Comparison of ENCODE assay signal across 19 cellular contexts in genomic region chr13:111533900-111534645, GRCh38.
DNase-seq lines count a peak whose midpoint lies in the region; ATAC-seq, FAIRE-seq and TF ChIP-seq lines count a peak whose summit lies in the region.
"Had no signal": no experiment of that assay in that cellular context is flagged by ENCODE, and none has a peak within 500 bp of the region (broad histone marks: within the 10 kb centered on the region; RNA-seq: fewer than 3 reads in every experiment).

No MANE protein-coding gene starts in this region.

- peak overlapping the region; percentile 57; the same call in 1 of the 2 replicates for H3K4me3 ChIP-seq in HUES6 (ENCODE audit: low read depth, low read length)
- H3K4me3 ChIP-seq in pancreas = no peak overlapping the region
- H3K4me3 ChIP-seq: body of pancreas, Peyer's patch, skin epidermis, tibial nerve had no signal

- H3K4me1 ChIP-seq in HUES6 (ENCODE audit: control insufficient read depth, insufficient read depth, low read length) = peaks cover 66% of the 10 kb centered on the region
- H3K4me1 ChIP-seq in pancreas = peaks cover 0 to 11% (median 7%) of the 10 kb centered on the region in 3 donors
- H3K4me1 ChIP-seq: Peyer's patch had no signal

- H3K27ac ChIP-seq in HUES6 (ENCODE audit: low read depth, low read length) (no peak overlapping the region), pancreas (no peak overlapping the region)
- H3K27ac ChIP-seq: body of pancreas, Peyer's patch, skin epidermis, tibial nerve had no signal

- FAIRE-seq in pancreas (lab: Jason Lieb, UNC) = no peak
- FAIRE-seq: GM18507 had no signal

- no peaks in the 10 kb centered on the region for H3K36me3 ChIP-seq in HUES6 (ENCODE audit: control insufficient read depth, insufficient read depth, low read length)
- no peaks in the 10 kb centered on the region for H3K36me3 ChIP-seq in pancreas
- H3K36me3 ChIP-seq: Peyer's patch, tibial nerve had no signal

- H3K9ac ChIP-seq in HUES6 (ENCODE audit: low read length) = no peak overlapping the region

- H3K9me3 ChIP-seq in HUES6 (ENCODE audit: control insufficient read depth, insufficient read depth, low read depth, low read length) = no peaks in the 10 kb centered on the region
- H3K9me3 ChIP-seq in pancreas = no peaks in the 10 kb centered on the region
- H3K9me3 ChIP-seq: body of pancreas, Peyer's patch, tibial nerve had no signal

- DNase-seq in NCI-H146 treated with DMSO at 0.1 percent for 48 hours (lab: John Stamatoyannopoulos, UW; ENCODE audit: unreplicated experiment) (peak; percentile 80), NCI-H510A treated with DMSO at 0.1 percent for 48 hours (lab: John Stamatoyannopoulos, UW) (peak; percentile 92), pancreas (no peak), DMS114 treated with DMSO at 0.1 percent for 48 hours (lab: John Stamatoyannopoulos, UW; ENCODE audit: unreplicated experiment) (no peak), DMS 273 treated with DMSO at 0.1 percent for 48 hours (lab: John Stamatoyannopoulos, UW) (no peak)
- DNase-seq: activated CD4-positive, alpha-beta T cell treated with anti-CD3 and anti-CD28 coated beads for 4 hours; activated CD8-positive, alpha-beta memory T cell treated with anti-CD3 and anti-CD28 coated beads for 24 hours; activated T-cell treated with anti-CD3 and anti-CD28 coated beads, Interleukin-2, amount 50 U/mL, for 24 hours; body of pancreas; DMS53; GOT3; NCI-H226; T-helper 1 cell had no signal

- no peak for TF ChIP-seq CTCF in pancreas (IDR thresholded peaks at IDR 0.05)

- intact Hi-C loops in pancreas (cut with DNase I) = no loop called here

- H3K27me3 ChIP-seq in HUES6 (ENCODE audit: control insufficient read depth, insufficient read depth, low read length) = peaks cover 72% of the 10 kb centered on the region
- H3K27me3 ChIP-seq in pancreas = peaks cover 0 to 27% (median 12%) of the 10 kb centered on the region in 4 donors
- H3K27me3 ChIP-seq: Peyer's patch had no signal

- ATAC-seq in pancreas = peak in 3 of 4 donors; percentile 41 to 54 (median 41)
- no peak for ATAC-seq in GM19467 (IDR thresholded peaks at IDR 0.05; ENCODE audit: unreplicated experiment)
- ATAC-seq: body of pancreas had no signal

- 14% methylated on average over 10 of the region's 10 CpGs for WGBS in pancreas, 2 donors

Comparison
In these comparisons a context has a peak if more than half of its experiments do, and no peak if none do; other contexts are left out.
1. DNase-seq: peak in NCI-H146 treated with DMSO at 0.1 percent for 48 hours (single experiment) and NCI-H510A treated with DMSO at 0.1 percent for 48 hours (single experiment); none in pancreas (0 of 6), DMS114 treated with DMSO at 0.1 percent for 48 hours (single experiment) and DMS 273 treated with DMSO at 0.1 percent for 48 hours (single experiment).